In the genomic region with DNA sequence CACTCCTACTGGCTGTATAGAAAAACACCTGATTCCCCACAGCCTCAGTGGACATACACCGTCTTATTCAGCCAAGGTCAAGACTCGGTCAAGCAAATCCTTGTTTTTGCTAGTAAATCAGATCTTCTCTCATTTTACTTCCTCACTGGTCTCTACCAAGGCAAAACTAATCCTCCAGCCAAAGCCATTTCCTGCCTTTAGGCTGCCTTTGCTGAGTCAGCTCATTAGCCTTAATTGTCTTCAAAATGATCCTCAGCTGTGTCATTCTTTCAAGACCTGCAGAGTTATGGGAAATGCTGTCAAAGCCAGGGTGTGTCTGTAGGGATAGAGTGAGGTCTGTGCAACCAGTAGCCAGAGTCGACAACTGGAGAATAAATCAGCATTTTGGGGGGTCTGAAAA, we compare ENCODE assay signal across 1 cellular context.
TF ChIP-seq lines count a peak whose summit lies in the region.

No MANE protein-coding gene starts in this region.

TF ChIP-seq in K562, 482 proteins besides CTCF, POLR2A, EP300 and RAD21 (continued from another document):
- no peak for TF ChIP-seq KLF1 (tag; IDR thresholded peaks at IDR 0.05)
- 0 out of 4 replicates have a peak, but pooled peaks of 1 of the 2 experiments have one; percentile 29 for TF ChIP-seq ETV6 (IDR thresholded peaks at IDR 0.05; ENCODE audit: borderline replicate concordance in 1 of 2, low read depth in 2 of 2, low read length in 1 of 2)
- no peak for TF ChIP-seq ETV6 (CRISPR knock-in tag; IDR thresholded peaks at IDR 0.05; ENCODE audit: borderline replicate concordance)
- TF ChIP-seq MAFG (tag; conservative IDR thresholded peaks at IDR 0.05): peak; percentile 99
- no peak for TF ChIP-seq CCNT2 (IDR thresholded peaks at IDR 0.05; ENCODE audit: borderline replicate concordance, extremely low read depth, insufficient read length, low read depth, low read length)
- peak; percentile 94 for TF ChIP-seq BACH1 (tag; IDR thresholded peaks at IDR 0.05)
- 0 out of 2 replicates have a peak, but pooled peaks have one; percentile 7 for TF ChIP-seq CBFA2T3 (IDR thresholded peaks at IDR 0.05)
- TF ChIP-seq ZNF76 (CRISPR knock-in tag; IDR thresholded peaks at IDR 0.05; ENCODE audit: borderline replicate concordance): no peak
- TF ChIP-seq LCOR (CRISPR knock-in tag; IDR thresholded peaks at IDR 0.05): no peak
- TF ChIP-seq SAP30 (IDR thresholded peaks at IDR 0.05; ENCODE audit: borderline replicate concordance, insufficient read depth, low read depth, low read length, poor library complexity, severe bottlenecking): no peak
- no peak for TF ChIP-seq RBM25 (IDR thresholded peaks at IDR 0.05; ENCODE audit: low read depth, low read length, severe bottlenecking)
- TF ChIP-seq PKNOX1 (IDR thresholded peaks at IDR 0.05): peak; percentile 23; the same call in 1 of the 2 replicates
- peak; percentile 83 for TF ChIP-seq HMBOX1 (IDR thresholded peaks at IDR 0.05)
- no peak for TF ChIP-seq SMARCC2 (IDR thresholded peaks at IDR 0.05; ENCODE audit: low read depth)
- TF ChIP-seq ELF4 (CRISPR knock-in tag; IDR thresholded peaks at IDR 0.05): 0 out of 2 replicates have a peak, but pooled peaks have one; percentile 8
- TF ChIP-seq RCOR1 (IDR thresholded peaks at IDR 0.05; ENCODE audit: borderline replicate concordance in 1 of 2, low read depth in 2 of 2, low read length in 2 of 2): peak; percentile 39 to 79; a peak in 2 of 4 replicates
- no peak for TF ChIP-seq ZSCAN29 (IDR thresholded peaks at IDR 0.05)
- no peak for TF ChIP-seq KLF13 (tag; IDR thresholded peaks at IDR 0.05; ENCODE audit: borderline replicate concordance, low read depth)
- TF ChIP-seq PPARD (CRISPR knock-in tag; IDR thresholded peaks at IDR 0.05): no peak
- TF ChIP-seq, protein P1, sequence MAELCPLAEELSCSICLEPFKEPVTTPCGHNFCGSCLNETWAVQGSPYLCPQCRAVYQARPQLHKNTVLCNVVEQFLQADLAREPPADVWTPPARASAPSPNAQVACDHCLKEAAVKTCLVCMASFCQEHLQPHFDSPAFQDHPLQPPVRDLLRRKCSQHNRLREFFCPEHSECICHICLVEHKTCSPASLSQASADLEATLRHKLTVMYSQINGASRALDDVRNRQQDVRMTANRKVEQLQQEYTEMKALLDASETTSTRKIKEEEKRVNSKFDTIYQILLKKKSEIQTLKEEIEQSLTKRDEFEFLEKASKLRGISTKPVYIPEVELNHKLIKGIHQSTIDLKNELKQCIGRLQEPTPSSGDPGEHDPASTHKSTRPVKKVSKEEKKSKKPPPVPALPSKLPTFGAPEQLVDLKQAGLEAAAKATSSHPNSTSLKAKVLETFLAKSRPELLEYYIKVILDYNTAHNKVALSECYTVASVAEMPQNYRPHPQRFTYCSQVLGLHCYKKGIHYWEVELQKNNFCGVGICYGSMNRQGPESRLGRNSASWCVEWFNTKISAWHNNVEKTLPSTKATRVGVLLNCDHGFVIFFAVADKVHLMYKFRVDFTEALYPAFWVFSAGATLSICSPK (IDR thresholded peaks at IDR 0.05; ENCODE audit: borderline replicate concordance): no peak
- TF ChIP-seq TEAD4 (IDR thresholded peaks at IDR 0.05; ENCODE audit: low read length): 0 out of 2 replicates have a peak, but pooled peaks have one; percentile 16
- TF ChIP-seq TEAD4 (CRISPR knock-in tag; IDR thresholded peaks at IDR 0.05; ENCODE audit: borderline replicate concordance): no peak
- TF ChIP-seq SNIP1 (IDR thresholded peaks at IDR 0.05; ENCODE audit: low read depth): no peak
- peak; percentile 99 for TF ChIP-seq MAFF (IDR thresholded peaks at IDR 0.05; ENCODE audit: low read length)
- peak; percentile 69; the same call in 1 of the 2 replicates for TF ChIP-seq SOX6 (IDR thresholded peaks at IDR 0.05)
- no peak for TF ChIP-seq SIX5 (IDR thresholded peaks at IDR 0.05; ENCODE audit: borderline replicate concordance in 1 of 2, insufficient read depth in 1 of 2, low read depth in 1 of 2, low read length in 2 of 2)
- no peak for TF ChIP-seq NR2C1 (IDR thresholded peaks at IDR 0.05)
- no peak for TF ChIP-seq NR2C1 (tag; IDR thresholded peaks at IDR 0.05)
- peak; percentile 100 for TF ChIP-seq MAFK (IDR thresholded peaks at IDR 0.05; ENCODE audit: low read length)
- peak; percentile 75 for TF ChIP-seq NFE2 (IDR thresholded peaks at IDR 0.05; ENCODE audit: low read depth)
- TF ChIP-seq SLC30A9 (CRISPR knock-in tag; IDR thresholded peaks at IDR 0.05): no peak
- TF ChIP-seq DPF2 (IDR thresholded peaks at IDR 0.05): 0 out of 2 replicates have a peak, but pooled peaks have one; percentile 34
- TF ChIP-seq ZNF316 (IDR thresholded peaks at IDR 0.05): peak; percentile 100
- TF ChIP-seq POLR2H (tag; IDR thresholded peaks at IDR 0.05; ENCODE audit: low read depth): no peak
- no peak for TF ChIP-seq HOXB6 (CRISPR knock-in tag; IDR thresholded peaks at IDR 0.05; ENCODE audit: borderline replicate concordance)
- no peak for TF ChIP-seq XRCC5 (IDR thresholded peaks at IDR 0.05; ENCODE audit: low read depth, low read length)
- no peak for TF ChIP-seq KDM2B (CRISPR knock-in tag; IDR thresholded peaks at IDR 0.05)
- no peak for TF ChIP-seq ZNF146 (CRISPR knock-in tag; IDR thresholded peaks at IDR 0.05; ENCODE audit: unreplicated experiment)
- TF ChIP-seq ZNF551 (CRISPR knock-in tag; IDR thresholded peaks at IDR 0.05): no peak
- TF ChIP-seq KDM1A (IDR thresholded peaks at IDR 0.05): peak in 1 of 2 experiments; percentile 61; a peak in 1 of 4 replicates
- TF ChIP-seq, protein P2, sequence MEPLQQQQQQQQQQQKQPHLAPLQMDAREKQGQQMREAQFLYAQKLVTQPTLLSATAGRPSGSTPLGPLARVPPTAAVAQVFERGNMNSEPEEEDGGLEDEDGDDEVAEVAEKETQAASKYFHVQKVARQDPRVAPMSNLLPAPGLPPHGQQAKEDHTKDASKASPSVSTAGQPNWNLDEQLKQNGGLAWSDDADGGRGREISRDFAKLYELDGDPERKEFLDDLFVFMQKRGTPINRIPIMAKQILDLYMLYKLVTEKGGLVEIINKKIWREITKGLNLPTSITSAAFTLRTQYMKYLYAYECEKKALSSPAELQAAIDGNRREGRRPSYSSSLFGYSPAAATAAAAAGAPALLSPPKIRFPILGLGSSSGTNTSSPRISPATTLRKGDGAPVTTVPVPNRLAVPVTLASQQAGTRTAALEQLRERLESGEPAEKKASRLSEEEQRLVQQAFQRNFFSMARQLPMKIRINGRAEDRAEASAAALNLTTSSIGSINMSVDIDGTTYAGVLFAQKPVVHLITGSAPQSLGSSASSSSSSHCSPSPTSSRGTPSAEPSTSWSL (CRISPR knock-in tag; IDR thresholded peaks at IDR 0.05; ENCODE audit: borderline replicate concordance): no peak
- peak; percentile 76 for TF ChIP-seq ETV1 (tag; conservative IDR thresholded peaks at IDR 0.05; ENCODE audit: low read depth)
- TF ChIP-seq POLR3G (IDR thresholded peaks at IDR 0.05; ENCODE audit: extremely low read depth, insufficient read length, insufficient replicate concordance): no peak
- TF ChIP-seq ARID2 (IDR thresholded peaks at IDR 0.05): no peak
- peak; percentile 60; the same call in 1 of the 2 replicates for TF ChIP-seq SPI1 (IDR thresholded peaks at IDR 0.05; ENCODE audit: borderline replicate concordance, low read depth, low read length)
- no peak for TF ChIP-seq FOXP1 (CRISPR knock-in tag; IDR thresholded peaks at IDR 0.05)
- no peak for TF ChIP-seq HNRNPH1 (optimal IDR thresholded peaks at IDR 0.05; ENCODE audit: low read depth, low read length)
- no peak for TF ChIP-seq POLR3A (IDR thresholded peaks at IDR 0.05; ENCODE audit: borderline replicate concordance, extremely low read depth, insufficient read depth, insufficient read length)
- no peak for TF ChIP-seq DLX4 (CRISPR knock-in tag; IDR thresholded peaks at IDR 0.05)
- no peak for TF ChIP-seq KLF16 (IDR thresholded peaks at IDR 0.05)
- peak; percentile 45; the same call in 1 of the 2 replicates for TF ChIP-seq ELF1 (tag; IDR thresholded peaks at IDR 0.05)
- TF ChIP-seq TRIM28 (IDR thresholded peaks at IDR 0.05): no peak
- TF ChIP-seq ESRRA (IDR thresholded peaks at IDR 0.05; ENCODE audit: borderline replicate concordance, low read depth): peak; percentile 62
- no peak for TF ChIP-seq PRMT5 (CRISPR knock-in tag; IDR thresholded peaks at IDR 0.05)
- no peak for TF ChIP-seq NBN (IDR thresholded peaks at IDR 0.05; ENCODE audit: low read depth)
- no peak for TF ChIP-seq PRPF4 (IDR thresholded peaks at IDR 0.05; ENCODE audit: insufficient read depth, low read depth, low read length, poor library complexity, severe bottlenecking)
- TF ChIP-seq ZNF589 (CRISPR knock-in tag; IDR thresholded peaks at IDR 0.05; ENCODE audit: low read depth): 0 out of 2 replicates have a peak, but pooled peaks have one; percentile 31
- TF ChIP-seq, protein P3, sequence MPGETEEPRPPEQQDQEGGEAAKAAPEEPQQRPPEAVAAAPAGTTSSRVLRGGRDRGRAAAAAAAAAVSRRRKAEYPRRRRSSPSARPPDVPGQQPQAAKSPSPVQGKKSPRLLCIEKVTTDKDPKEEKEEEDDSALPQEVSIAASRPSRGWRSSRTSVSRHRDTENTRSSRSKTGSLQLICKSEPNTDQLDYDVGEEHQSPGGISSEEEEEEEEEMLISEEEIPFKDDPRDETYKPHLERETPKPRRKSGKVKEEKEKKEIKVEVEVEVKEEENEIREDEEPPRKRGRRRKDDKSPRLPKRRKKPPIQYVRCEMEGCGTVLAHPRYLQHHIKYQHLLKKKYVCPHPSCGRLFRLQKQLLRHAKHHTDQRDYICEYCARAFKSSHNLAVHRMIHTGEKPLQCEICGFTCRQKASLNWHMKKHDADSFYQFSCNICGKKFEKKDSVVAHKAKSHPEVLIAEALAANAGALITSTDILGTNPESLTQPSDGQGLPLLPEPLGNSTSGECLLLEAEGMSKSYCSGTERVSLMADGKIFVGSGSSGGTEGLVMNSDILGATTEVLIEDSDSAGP (CRISPR knock-in tag; IDR thresholded peaks at IDR 0.05): no peak
- no peak for TF ChIP-seq HMGN3 (IDR thresholded peaks at IDR 0.05; ENCODE audit: borderline replicate concordance, extremely low read depth, insufficient read length, low read depth, low read length)
- no peak for TF ChIP-seq PTRF (tag; IDR thresholded peaks at IDR 0.05)
- no peak for TF ChIP-seq SMARCA5 (IDR thresholded peaks at IDR 0.05)
